In the genomic region with DNA sequence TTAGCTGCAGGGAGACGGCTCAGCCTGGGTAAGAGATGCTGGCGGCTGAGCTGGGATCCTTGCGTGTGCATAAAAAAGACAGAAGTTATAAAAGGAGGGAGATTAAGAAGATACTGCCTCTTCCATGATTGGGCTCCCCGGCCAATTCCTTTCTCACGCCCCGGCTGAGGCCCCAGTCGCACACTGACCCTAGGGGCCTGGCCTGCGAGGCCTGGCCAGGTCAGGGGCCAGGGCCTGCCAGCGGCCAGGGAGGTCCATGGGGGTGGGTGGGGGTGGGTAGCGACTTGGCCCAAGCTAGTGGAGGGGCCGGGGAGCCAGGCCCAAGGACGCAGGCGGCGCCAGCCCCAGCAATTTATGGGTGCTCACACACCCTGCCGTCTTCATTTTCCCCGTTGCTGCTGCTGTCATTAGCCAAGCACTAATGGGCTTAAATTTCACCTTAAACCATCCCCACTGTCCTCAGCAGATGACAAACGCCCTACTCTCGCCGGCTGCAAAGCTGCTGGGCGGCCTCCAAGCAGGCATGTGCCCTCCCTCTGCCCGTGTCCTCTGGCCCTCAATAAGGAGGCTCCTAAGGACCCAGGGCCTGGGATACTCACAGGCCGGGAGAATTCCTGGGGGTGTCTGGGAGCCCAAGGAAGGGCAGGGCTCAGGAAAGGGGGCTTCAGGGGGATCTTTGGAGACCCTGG, we compare ENCODE assay signal across 20 cellular contexts.
DNase-seq lines count a peak whose midpoint lies in the region; ATAC-seq and TF ChIP-seq lines count a peak whose summit lies in the region.
"Had no signal": no experiment of that assay in that cellular context is flagged by ENCODE, and none has a peak within 500 bp of the region (broad histone marks: within the 10 kb centered on the region; RNA-seq: fewer than 3 reads in every experiment).

No MANE protein-coding gene starts in this region.

- no peaks in the 10 kb centered on the region for H3K9me3 Mint-ChIP-seq in brain
- H3K9me3 Mint-ChIP-seq: activated CD4-positive, alpha-beta T cell treated with anti-CD3 and anti-CD28 coated beads, Interleukin-2, amount 10 ng/mL, durations not matched to agents 24 days and 14 days; CD8-positive, alpha-beta T cell; stimulated activated naive CD8-positive, alpha-beta T cell treated with anti-CD3 and anti-CD28 coated beads, Interleukin-15, amount 100 ng/mL, for 72 hours had no signal

- peak overlapping the region; percentile 24; the same call in 1 of the 2 replicates for H3K27ac ChIP-seq in HEK293 (ENCODE audit: extremely low read depth, low read depth, low read length)
- H3K27ac ChIP-seq in right atrium auricular region: peak overlapping the region; percentile 75 to 79
- peak overlapping the region; percentile 68 for H3K27ac ChIP-seq in rectal smooth muscle tissue (ENCODE audit: low read depth, low read length)
- H3K27ac ChIP-seq in coronary artery: no peak overlapping the region
- H3K27ac ChIP-seq: ascending aorta, lower lobe of right lung had no signal

- TF ChIP-seq CTCF in HEK293 (tag by site-specific recombination; IDR thresholded peaks at IDR 0.05) (no peak), brain (conservative IDR thresholded peaks at IDR 0.05) (no peak), right atrium auricular region (IDR thresholded peaks at IDR 0.05) (no peak), coronary artery (IDR thresholded peaks at IDR 0.05) (no peak)

- POLR2A ChIA-PET in HEK293 (lab: Yijun Ruan, JAX): interaction anchor here (1.1 kb wide), 1 partner anchor 14 kb away, joined by 3 read pairs; no protein-coding TSS in a partner anchor

- H3K27me3 Mint-ChIP-seq in brain: no peaks in the 10 kb centered on the region
- H3K27me3 Mint-ChIP-seq: activated CD4-positive, alpha-beta T cell treated with anti-CD3 and anti-CD28 coated beads, Interleukin-2, amount 10 ng/mL, durations not matched to agents 24 days and 14 days; stimulated activated naive CD8-positive, alpha-beta T cell treated with anti-CD3 and anti-CD28 coated beads, Interleukin-15, amount 100 ng/mL, for 72 hours had no signal

- H3K4me1 ChIP-seq in HEK293 (ENCODE audit: control insufficient read depth, insufficient read depth, low read length): peaks cover 13% of the 10 kb centered on the region
- H3K4me1 ChIP-seq in right atrium auricular region: peaks cover 0 to 81% of the 10 kb centered on the region in 2 donors
- H3K4me1 ChIP-seq in rectal smooth muscle tissue (ENCODE audit: control insufficient read depth, insufficient read depth, low read length): peaks cover 46% of the 10 kb centered on the region

- H3K27ac Mint-ChIP-seq in brain: peak overlapping the region; percentile 84 to 98 (median 87)
- H3K27ac Mint-ChIP-seq: activated CD4-positive, alpha-beta T cell treated with anti-CD3 and anti-CD28 coated beads, Interleukin-2, amount 10 ng/mL, durations not matched to agents 24 days and 14 days had no signal

- peaks cover 85% of the 10 kb centered on the region for H3K4me1 Mint-ChIP-seq in brain

- ATAC-seq in HG02885 (IDR thresholded peaks at IDR 0.05; ENCODE audit: poor library complexity, unreplicated experiment): no peak
- ATAC-seq: CD8-positive, alpha-beta T cell; lower lobe of right lung; stimulated activated naive CD8-positive, alpha-beta T cell treated with anti-CD3 and anti-CD28 coated beads, Interleukin-15, amount 100 ng/mL, for 72 hours had no signal

- CTCF ChIA-PET in HEK293 (lab: Yijun Ruan, JAX): interaction anchor here (0.5 to 0.9 kb wide), 3 partner anchors 11 to 383 kb away, joined by 3 to 4 read pairs (median 3); no protein-coding TSS in a partner anchor

- peak overlapping the region; percentile 26 to 60 (median 39) for H3K4me3 Mint-ChIP-seq in brain
- H3K4me3 Mint-ChIP-seq: activated CD4-positive, alpha-beta T cell treated with anti-CD3 and anti-CD28 coated beads, Interleukin-2, amount 10 ng/mL, durations not matched to agents 24 days and 14 days; CD8-positive, alpha-beta T cell; stimulated activated naive CD8-positive, alpha-beta T cell treated with anti-CD3 and anti-CD28 coated beads, Interleukin-15, amount 100 ng/mL, for 72 hours had no signal

- DNase-seq in right atrium auricular region (ENCODE audit: low spot score) (no peak), NCI-H1048 (lab: John Stamatoyannopoulos, UW) (no peak), coronary artery (ENCODE audit: low spot score) (no peak), NCI-H1436 treated with DMSO at 0.1 percent for 48 hours (lab: John Stamatoyannopoulos, UW) (no peak)
- DNase-seq: activated CD4-positive, alpha-beta T cell treated with anti-CD3 and anti-CD28 coated beads, Interleukin-2, amount 10 ng/mL, durations not matched to agents 24 days and 14 days; activated naive CD4-positive, alpha-beta T cell; CD8-positive, alpha-beta T cell; cortex of kidney; DND-41; lower lobe of right lung; NCI-H187; NCI-H748 treated with DMSO at 0.1 percent for 48 hours; stimulated activated naive CD8-positive, alpha-beta T cell treated with anti-CD3 and anti-CD28 coated beads, Interleukin-15, amount 100 ng/mL, for 72 hours had no signal

- H3K9me3 ChIP-seq in HEK293 (ENCODE audit: control insufficient read depth, insufficient read depth, low read depth, low read length) (no peaks in the 10 kb centered on the region), right atrium auricular region (no peaks in the 10 kb centered on the region)
- H3K9me3 ChIP-seq: ascending aorta, HAP-1, lower lobe of right lung, SK-N-SH had no signal

- peaks cover 0 to 2% of the 10 kb centered on the region in 2 experiments; a peak in 1 of 3 replicates for H3K36me3 ChIP-seq in HEK293 (ENCODE audit: control insufficient read depth in 2 of 2, insufficient read depth in 1 of 2, low read length in 2 of 2)
- H3K36me3 ChIP-seq in right atrium auricular region: no peaks in the 10 kb centered on the region
- H3K36me3 ChIP-seq in rectal smooth muscle tissue (ENCODE audit: control insufficient read depth, insufficient read depth, low read length): no peaks in the 10 kb centered on the region
- H3K36me3 ChIP-seq: ascending aorta, HAP-1 had no signal

- no peak overlapping the region for H3K9ac ChIP-seq in rectal smooth muscle tissue (ENCODE audit: low read length)
- H3K9ac ChIP-seq: SK-N-SH had no signal

- no peaks in the 10 kb centered on the region for H3K36me3 Mint-ChIP-seq in brain
- H3K36me3 Mint-ChIP-seq: CD8-positive, alpha-beta T cell had no signal

- H3K4me3 ChIP-seq in HEK293 (ENCODE audit: low read depth, low read length) (no peak overlapping the region), right atrium auricular region (no peak overlapping the region), rectal smooth muscle tissue (ENCODE audit: low read length) (no peak overlapping the region), coronary artery (no peak overlapping the region)
- H3K4me3 ChIP-seq: ascending aorta, HAP-1, lower lobe of right lung had no signal

- H3K27me3 ChIP-seq in right atrium auricular region (no peaks in the 10 kb centered on the region), rectal smooth muscle tissue (ENCODE audit: control insufficient read depth, insufficient read depth, low read length) (no peaks in the 10 kb centered on the region)
- H3K27me3 ChIP-seq: ascending aorta had no signal

TF ChIP-seq in HEK293, 187 proteins besides CTCF, POLR2A, EP300 and RAD21 (continues in another document):
- TF ChIP-seq ZNF157 (tag by site-specific recombination; IDR thresholded peaks at IDR 0.05) (no peak), ZNF311 (tag by site-specific recombination; IDR thresholded peaks at IDR 0.05; ENCODE audit: borderline replicate concordance) (no peak), BCL11B (tag by site-specific recombination; IDR thresholded peaks at IDR 0.05; ENCODE audit: low read depth) (no peak), SETDB1 (IDR thresholded peaks at IDR 0.05; ENCODE audit: insufficient read length, low read length) (no peak), ZBTB1 (tag by site-specific recombination; IDR thresholded peaks at IDR 0.05) (no peak), ZNF366 (tag by site-specific recombination; conservative IDR thresholded peaks at IDR 0.05) (no peak), MZF1 (tag by site-specific recombination; IDR thresholded peaks at IDR 0.05; ENCODE audit: borderline replicate concordance) (no peak), ZFP41 (tag by site-specific recombination; IDR thresholded peaks at IDR 0.05; ENCODE audit: borderline replicate concordance) (no peak), ZFP37 (tag by site-specific recombination; IDR thresholded peaks at IDR 0.05) (no peak), ZNF138 (tag by site-specific recombination; IDR thresholded peaks at IDR 0.05; ENCODE audit: borderline replicate concordance) (no peak)
- TF ChIP-seq, protein P1, sequence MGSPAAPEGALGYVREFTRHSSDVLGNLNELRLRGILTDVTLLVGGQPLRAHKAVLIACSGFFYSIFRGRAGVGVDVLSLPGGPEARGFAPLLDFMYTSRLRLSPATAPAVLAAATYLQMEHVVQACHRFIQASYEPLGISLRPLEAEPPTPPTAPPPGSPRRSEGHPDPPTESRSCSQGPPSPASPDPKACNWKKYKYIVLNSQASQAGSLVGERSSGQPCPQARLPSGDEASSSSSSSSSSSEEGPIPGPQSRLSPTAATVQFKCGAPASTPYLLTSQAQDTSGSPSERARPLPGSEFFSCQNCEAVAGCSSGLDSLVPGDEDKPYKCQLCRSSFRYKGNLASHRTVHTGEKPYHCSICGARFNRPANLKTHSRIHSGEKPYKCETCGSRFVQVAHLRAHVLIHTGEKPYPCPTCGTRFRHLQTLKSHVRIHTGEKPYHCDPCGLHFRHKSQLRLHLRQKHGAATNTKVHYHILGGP (tag by site-specific recombination; IDR thresholded peaks at IDR 0.05): no peak
- TF ChIP-seq, protein P2, sequence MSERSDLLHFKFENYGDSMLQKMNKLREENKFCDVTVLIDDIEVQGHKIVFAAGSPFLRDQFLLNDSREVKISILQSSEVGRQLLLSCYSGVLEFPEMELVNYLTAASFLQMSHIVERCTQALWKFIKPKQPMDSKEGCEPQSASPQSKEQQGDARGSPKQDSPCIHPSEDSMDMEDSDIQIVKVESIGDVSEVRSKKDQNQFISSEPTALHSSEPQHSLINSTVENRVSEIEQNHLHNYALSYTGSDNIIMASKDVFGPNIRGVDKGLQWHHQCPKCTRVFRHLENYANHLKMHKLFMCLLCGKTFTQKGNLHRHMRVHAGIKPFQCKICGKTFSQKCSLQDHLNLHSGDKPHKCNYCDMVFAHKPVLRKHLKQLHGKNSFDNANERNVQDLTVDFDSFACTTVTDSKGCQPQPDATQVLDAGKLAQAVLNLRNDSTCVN (tag by site-specific recombination; optimal IDR thresholded peaks at IDR 0.05): no peak

Comparison
In these comparisons a context has a peak if more than half of its experiments do, and no peak if none do; other contexts are left out.
1. H3K27ac ChIP-seq: peak in HEK293 (single experiment), right atrium auricular region (2 of 2) and rectal smooth muscle tissue (single experiment); none in coronary artery (0 of 2).